In genomic region chr17:55672585-55673501, GRCh38 we compare ENCODE assay signal across 2 cellular contexts.
TF ChIP-seq lines count a peak whose summit lies in the region.

No MANE protein-coding gene starts in this region.

TF ChIP-seq in Ishikawa, 13 proteins besides CTCF, POLR2A, EP300 and RAD21 (continued from another document):
- TF ChIP-seq REST (IDR thresholded peaks at IDR 0.05; ENCODE audit: low read depth), result no peak
- TF ChIP-seq CEBPB (IDR thresholded peaks at IDR 0.05), result 0 out of 2 replicates have a peak, but pooled peaks have one; percentile 45
- no peak for TF ChIP-seq YY1 (IDR thresholded peaks at IDR 0.05; ENCODE audit: low read depth)
- TF ChIP-seq EGR1 (IDR thresholded peaks at IDR 0.05), result no peak
- no peak for TF ChIP-seq ZBTB7A (IDR thresholded peaks at IDR 0.05; ENCODE audit: low read depth)
- TF ChIP-seq MAX (IDR thresholded peaks at IDR 0.05), result no peak
TF ChIP-seq in Ishikawa: peak in this region for 1.

TF ChIP-seq in K562, 482 proteins besides CTCF, POLR2A, EP300 and RAD21 (continued from another document):
- 0 out of 4 replicates have a peak, but pooled peaks of 1 of the 2 experiments have one; percentile 35 for TF ChIP-seq ZNF318 (IDR thresholded peaks at IDR 0.05; ENCODE audit: borderline replicate concordance in 1 of 2, low read depth in 1 of 2)
- TF ChIP-seq ATF7 (IDR thresholded peaks at IDR 0.05), result peak; percentile 70; the same call in 1 of the 2 replicates
- TF ChIP-seq ATF4 (CRISPR knock-in tag; IDR thresholded peaks at IDR 0.05), result peak; percentile 85
- no peak for TF ChIP-seq GTF2B (IDR thresholded peaks at IDR 0.05; ENCODE audit: extremely low read depth, insufficient read length)
- no peak for TF ChIP-seq NFE2 (IDR thresholded peaks at IDR 0.05; ENCODE audit: low read depth)
- TF ChIP-seq YY1 (IDR thresholded peaks at IDR 0.05; ENCODE audit: borderline replicate concordance in 1 of 3, control insufficient read depth in 1 of 3, extremely low read depth in 1 of 3, insufficient read depth in 3 of 3, insufficient read length in 1 of 3, insufficient replicate concordance in 2 of 3, low read depth in 1 of 3, low read length in 2 of 3), result no peak
- TF ChIP-seq ZNF695 (CRISPR knock-in tag; IDR thresholded peaks at IDR 0.05), result no peak
- peak; percentile 27; the same call in 1 of the 2 replicates for TF ChIP-seq ZNF589 (CRISPR knock-in tag; IDR thresholded peaks at IDR 0.05; ENCODE audit: low read depth)
- peak; percentile 94 for TF ChIP-seq CEBPG (CRISPR knock-in tag; IDR thresholded peaks at IDR 0.05)
- peak; percentile 99 for TF ChIP-seq CEBPG (tag; conservative IDR thresholded peaks at IDR 0.05 in 1 of 2, IDR thresholded peaks at IDR 0.05 in 1 of 2)
- peak in 1 of 2 experiments; percentile 29; a peak in 1 of 4 replicates for TF ChIP-seq NRF1 (conservative IDR thresholded peaks at IDR 0.05 in 1 of 2, IDR thresholded peaks at IDR 0.05 in 1 of 2)
- TF ChIP-seq NR2C1 (IDR thresholded peaks at IDR 0.05), result no peak
- peak; percentile 56; the same call in 1 of the 2 replicates for TF ChIP-seq NR2C1 (tag; IDR thresholded peaks at IDR 0.05)
- peak; percentile 83; the same call in 1 of the 2 replicates for TF ChIP-seq ZNF766 (CRISPR knock-in tag; conservative IDR thresholded peaks at IDR 0.05)
- peak; percentile 48 for TF ChIP-seq GABPA (tag; conservative IDR thresholded peaks at IDR 0.05; ENCODE audit: low read depth)
- 0 out of 2 replicates have a peak, but pooled peaks have one; percentile 56 for TF ChIP-seq ZSCAN32 (CRISPR knock-in tag; IDR thresholded peaks at IDR 0.05)
- no peak for TF ChIP-seq SMAD4 (CRISPR knock-in tag; conservative IDR thresholded peaks at IDR 0.05)
- no peak for TF ChIP-seq CREB1 (IDR thresholded peaks at IDR 0.05)
- TF ChIP-seq CREB1 (CRISPR knock-in tag; IDR thresholded peaks at IDR 0.05), result no peak
- no peak for TF ChIP-seq SMARCA4 (IDR thresholded peaks at IDR 0.05)
- peak; percentile 96 for TF ChIP-seq ATF3 (IDR thresholded peaks at IDR 0.05)
- no peak for TF ChIP-seq ATF3 (CRISPR knock-in tag; conservative IDR thresholded peaks at IDR 0.05)
- TF ChIP-seq IRF9 (tag; IDR thresholded peaks at IDR 0.05), result peak; percentile 82
- TF ChIP-seq FOS (IDR thresholded peaks at IDR 0.05; ENCODE audit: extremely low read depth, insufficient read length), result no peak
- TF ChIP-seq RBM39 (optimal IDR thresholded peaks at IDR 0.05; ENCODE audit: low read depth, low read length), result no peak
- TF ChIP-seq L3MBTL2 (IDR thresholded peaks at IDR 0.05), result peak; percentile 28; the same call in 1 of the 2 replicates
- 0 out of 2 replicates have a peak, but pooled peaks have one; percentile 20 for TF ChIP-seq GTF2E2 (tag; IDR thresholded peaks at IDR 0.05)
- TF ChIP-seq SPI1 (IDR thresholded peaks at IDR 0.05; ENCODE audit: borderline replicate concordance, low read depth, low read length), result peak; percentile 90
- TF ChIP-seq CHD4 (IDR thresholded peaks at IDR 0.05; ENCODE audit: insufficient read depth, insufficient replicate concordance, low read depth, low read length, poor library complexity, severe bottlenecking), result no peak
- TF ChIP-seq TRIM24 (IDR thresholded peaks at IDR 0.05), result peak; percentile 54 to 75; a peak in 2 of 4 replicates
- peak; percentile 92 for TF ChIP-seq CEBPB (tag; IDR thresholded peaks at IDR 0.05)
- no peak for TF ChIP-seq NR2C2 (CRISPR knock-in tag; IDR thresholded peaks at IDR 0.05)
- peak; percentile 64; the same call in 1 of the 2 replicates for TF ChIP-seq NR2C2 (tag; IDR thresholded peaks at IDR 0.05)
- TF ChIP-seq JUND (IDR thresholded peaks at IDR 0.05; ENCODE audit: borderline replicate concordance, low read depth, low read length), result 0 out of 2 replicates have a peak, but pooled peaks have one; percentile 17
- no peak for TF ChIP-seq JUND (tag; IDR thresholded peaks at IDR 0.05; ENCODE audit: borderline replicate concordance, low read depth, low read length)
